26 cellular contexts compared by ENCODE assay signal in genomic region chr4:47326067-47326466, GRCh38.
"Had no signal": no experiment of that assay in that cellular context is flagged by ENCODE, and none has a peak within 500 bp of the region (broad histone marks: within the 10 kb centered on the region; RNA-seq: fewer than 3 reads in every experiment).

No MANE protein-coding gene starts in this region.

- H3K4me3 ChIP-seq: colonic mucosa, esophagus squamous epithelium, gastrocnemius medialis, heart right ventricle, left lung, lower lobe of right lung, mucosa of descending colon had no signal

- FAIRE-seq: endometrium, islet of Langerhans, keratinocyte had no signal

- H3K36me3 ChIP-seq: colonic mucosa, esophagus squamous epithelium, gastrocnemius medialis, heart right ventricle, left lung, lower lobe of right lung had no signal

- ATAC-seq: effector memory CD8-positive, alpha-beta T cell; esophagus mucosa; gastrocnemius medialis; heart right ventricle; left cardiac atrium; left lung; left ventricle myocardium superior; lower lobe of right lung; mucosa of descending colon had no signal

- H3K27me3 ChIP-seq: colonic mucosa, esophagus squamous epithelium, gastrocnemius medialis, heart right ventricle, left lung had no signal

- H3K9me3 ChIP-seq: colonic mucosa, esophagus squamous epithelium, gastrocnemius medialis, heart right ventricle, left lung, lower lobe of right lung, mucosa of descending colon had no signal

- H3K27ac ChIP-seq: colonic mucosa, epithelial cell of prostate, esophagus squamous epithelium, gastrocnemius medialis, heart right ventricle, left lung, lower lobe of right lung had no signal

- DNase-seq: colonic mucosa; cortex of kidney; effector CD8-positive, alpha-beta T cell; effector memory CD8-positive, alpha-beta T cell; endodermal cell; erythroblast; esophagus squamous epithelium; foreskin fibroblast; foreskin melanocyte; gastrocnemius medialis; glutamatergic neuron; head of caudate nucleus; heart right ventricle; hippocampal formation; left cardiac atrium; left lung; left ventricle myocardium superior; lower lobe of right lung; mesenchymal stem cell; mucosa of descending colon; naive B cell had no signal

- H3K4me1 ChIP-seq: colonic mucosa, esophagus squamous epithelium, gastrocnemius medialis, heart right ventricle, left lung, lower lobe of right lung had no signal
